ENCODE assay signal across 1 cellular context in the genomic region with DNA sequence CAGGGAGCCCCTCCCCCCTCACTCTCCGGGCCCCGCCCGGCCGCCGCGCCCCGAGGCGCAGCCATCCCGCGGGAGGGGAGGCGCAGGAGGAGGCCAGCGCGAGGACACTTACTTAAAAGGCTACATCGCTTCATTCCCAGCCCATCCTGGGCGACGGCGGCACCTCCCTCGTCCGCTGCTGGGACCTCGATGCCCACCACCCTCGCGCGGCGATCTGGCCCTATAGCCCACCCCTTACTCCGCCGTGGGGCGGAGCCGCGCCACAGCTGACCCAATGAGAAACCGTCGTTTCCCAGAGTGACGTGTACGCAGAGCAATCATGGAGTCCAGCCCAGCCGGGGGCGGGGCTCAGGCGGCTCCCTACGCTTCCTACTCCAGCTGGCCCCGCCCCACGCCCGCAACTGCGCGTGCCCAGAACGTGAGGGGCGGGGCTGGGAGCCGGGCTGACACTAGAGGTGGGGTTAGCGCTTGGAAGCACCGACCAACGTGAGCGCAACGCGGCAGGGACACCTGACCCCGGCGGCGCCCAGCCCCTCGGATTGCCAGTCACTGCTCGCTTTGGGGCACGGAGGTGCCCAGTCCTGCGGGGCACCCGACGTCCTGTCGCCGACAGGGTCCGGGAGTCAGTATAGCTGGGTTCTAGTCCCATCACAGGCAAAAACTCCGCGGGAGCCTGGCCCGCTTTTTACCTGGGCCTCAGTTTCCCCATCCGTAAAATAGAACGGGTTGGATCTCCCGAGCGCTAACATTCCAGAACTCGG.
A peak's percentile ranks its signal among the peaks of the same experiment; 100 is the strongest.
TF ChIP-seq lines count a peak whose summit lies in the region.

A gene (minus strand): TSS at position 222 of the 761 bp plus-strand sequence. CDS start 16,165 bp downstream, outside the sequence.

TF ChIP-seq in HepG2, 621 proteins besides CTCF, POLR2A, EP300 and RAD21 (continued from another document and continues in another):
- TF ChIP-seq, protein P1, sequence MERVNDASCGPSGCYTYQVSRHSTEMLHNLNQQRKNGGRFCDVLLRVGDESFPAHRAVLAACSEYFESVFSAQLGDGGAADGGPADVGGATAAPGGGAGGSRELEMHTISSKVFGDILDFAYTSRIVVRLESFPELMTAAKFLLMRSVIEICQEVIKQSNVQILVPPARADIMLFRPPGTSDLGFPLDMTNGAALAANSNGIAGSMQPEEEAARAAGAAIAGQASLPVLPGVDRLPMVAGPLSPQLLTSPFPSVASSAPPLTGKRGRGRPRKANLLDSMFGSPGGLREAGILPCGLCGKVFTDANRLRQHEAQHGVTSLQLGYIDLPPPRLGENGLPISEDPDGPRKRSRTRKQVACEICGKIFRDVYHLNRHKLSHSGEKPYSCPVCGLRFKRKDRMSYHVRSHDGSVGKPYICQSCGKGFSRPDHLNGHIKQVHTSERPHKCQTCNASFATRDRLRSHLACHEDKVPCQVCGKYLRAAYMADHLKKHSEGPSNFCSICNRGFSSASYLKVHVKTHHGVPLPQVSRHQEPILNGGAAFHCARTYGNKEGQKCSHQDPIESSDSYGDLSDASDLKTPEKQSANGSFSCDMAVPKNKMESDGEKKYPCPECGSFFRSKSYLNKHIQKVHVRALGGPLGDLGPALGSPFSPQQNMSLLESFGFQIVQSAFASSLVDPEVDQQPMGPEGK (CRISPR knock-in tag; IDR thresholded peaks at IDR 0.05), result peak; percentile 57; the same call in 1 of the 2 replicates
- TF ChIP-seq IKZF4 (CRISPR knock-in tag; IDR thresholded peaks at IDR 0.05; ENCODE audit: borderline replicate concordance, low read depth, not compliant biosample characterization) (no peak), ZZZ3 (CRISPR knock-in tag; IDR thresholded peaks at IDR 0.05; ENCODE audit: borderline replicate concordance) (no peak), SP2 (CRISPR knock-in tag; IDR thresholded peaks at IDR 0.05) (peak; percentile 99), MAZ (IDR thresholded peaks at IDR 0.05; ENCODE audit: borderline replicate concordance, low read depth, low read length) (peak; percentile 73; the same call in 1 of the 2 replicates), MAZ (CRISPR knock-in tag; IDR thresholded peaks at IDR 0.05; ENCODE audit: low read depth) (peak; percentile 85), XRCC5 (optimal IDR thresholded peaks at IDR 0.05; ENCODE audit: low read length) (peak; percentile 75), SIX4 (CRISPR knock-in tag; IDR thresholded peaks at IDR 0.05) (no peak), TOPORS (CRISPR knock-in tag; IDR thresholded peaks at IDR 0.05) (no peak), ZNF274 (CRISPR knock-in tag; IDR thresholded peaks at IDR 0.05) (no peak), ZNF124 (CRISPR knock-in tag; IDR thresholded peaks at IDR 0.05) (no peak), KLF9 (CRISPR knock-in tag; IDR thresholded peaks at IDR 0.05; ENCODE audit: low read depth) (no peak), CC2D1A (CRISPR knock-in tag; IDR thresholded peaks at IDR 0.05) (no peak), MAFK (conservative IDR thresholded peaks at IDR 0.05 in 1 of 2, IDR thresholded peaks at IDR 0.05 in 1 of 2; ENCODE audit: low read length in 2 of 2) (no peak), FOXJ3 (CRISPR knock-in tag; IDR thresholded peaks at IDR 0.05; ENCODE audit: borderline replicate concordance) (peak; percentile 60; the same call in 1 of the 2 replicates), ZNF598 (CRISPR knock-in tag; IDR thresholded peaks at IDR 0.05; ENCODE audit: borderline replicate concordance) (peak; percentile 83; the same call in 1 of the 2 replicates), TP53 (CRISPR knock-in tag; conservative IDR thresholded peaks at IDR 0.05) (no peak), U2AF1 (optimal IDR thresholded peaks at IDR 0.05; ENCODE audit: low read depth, low read length) (no peak), TAF1 (CRISPR knock-in tag; IDR thresholded peaks at IDR 0.05) (peak; percentile 75; the same call in 1 of the 2 replicates), PRPF4 (IDR thresholded peaks at IDR 0.05; ENCODE audit: low read depth, low read length, poor library complexity, severe bottlenecking) (no peak), TEAD2 (CRISPR knock-in tag; IDR thresholded peaks at IDR 0.05) (peak; percentile 32; the same call in 1 of the 2 replicates), SRY (CRISPR knock-in tag; IDR thresholded peaks at IDR 0.05) (0 out of 2 replicates have a peak, but pooled peaks have one; percentile 49), ZSCAN30 (CRISPR knock-in tag; IDR thresholded peaks at IDR 0.05) (no peak), BHLHE40 (IDR thresholded peaks at IDR 0.05; ENCODE audit: low read length) (peak; percentile 85), ATM (IDR thresholded peaks at IDR 0.05; ENCODE audit: borderline replicate concordance) (no peak), ZBTB3 (CRISPR knock-in tag; IDR thresholded peaks at IDR 0.05; ENCODE audit: borderline replicate concordance, low read depth) (0 out of 2 replicates have a peak, but pooled peaks have one; percentile 36), ARNT2 (CRISPR knock-in tag; IDR thresholded peaks at IDR 0.05; ENCODE audit: low read depth) (0 out of 2 replicates have a peak, but pooled peaks have one; percentile 39), HDAC6 (IDR thresholded peaks at IDR 0.05; ENCODE audit: low read depth, low read length) (no peak), ZNF256 (CRISPR knock-in tag; conservative IDR thresholded peaks at IDR 0.05) (no peak; the same call in 1 of the 2 replicates), ZNF138 (CRISPR knock-in tag; IDR thresholded peaks at IDR 0.05; ENCODE audit: low read depth) (no peak), ZEB1 (IDR thresholded peaks at IDR 0.05; ENCODE audit: insufficient replicate concordance, low read depth) (peak; percentile 36)
- TF ChIP-seq, protein P2, sequence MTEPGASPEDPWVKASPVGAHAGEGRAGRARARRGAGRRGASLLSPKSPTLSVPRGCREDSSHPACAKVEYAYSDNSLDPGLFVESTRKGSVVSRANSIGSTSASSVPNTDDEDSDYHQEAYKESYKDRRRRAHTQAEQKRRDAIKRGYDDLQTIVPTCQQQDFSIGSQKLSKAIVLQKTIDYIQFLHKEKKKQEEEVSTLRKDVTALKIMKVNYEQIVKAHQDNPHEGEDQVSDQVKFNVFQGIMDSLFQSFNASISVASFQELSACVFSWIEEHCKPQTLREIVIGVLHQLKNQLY (CRISPR knock-in tag; IDR thresholded peaks at IDR 0.05), result no peak
- TF ChIP-seq, protein P3, sequence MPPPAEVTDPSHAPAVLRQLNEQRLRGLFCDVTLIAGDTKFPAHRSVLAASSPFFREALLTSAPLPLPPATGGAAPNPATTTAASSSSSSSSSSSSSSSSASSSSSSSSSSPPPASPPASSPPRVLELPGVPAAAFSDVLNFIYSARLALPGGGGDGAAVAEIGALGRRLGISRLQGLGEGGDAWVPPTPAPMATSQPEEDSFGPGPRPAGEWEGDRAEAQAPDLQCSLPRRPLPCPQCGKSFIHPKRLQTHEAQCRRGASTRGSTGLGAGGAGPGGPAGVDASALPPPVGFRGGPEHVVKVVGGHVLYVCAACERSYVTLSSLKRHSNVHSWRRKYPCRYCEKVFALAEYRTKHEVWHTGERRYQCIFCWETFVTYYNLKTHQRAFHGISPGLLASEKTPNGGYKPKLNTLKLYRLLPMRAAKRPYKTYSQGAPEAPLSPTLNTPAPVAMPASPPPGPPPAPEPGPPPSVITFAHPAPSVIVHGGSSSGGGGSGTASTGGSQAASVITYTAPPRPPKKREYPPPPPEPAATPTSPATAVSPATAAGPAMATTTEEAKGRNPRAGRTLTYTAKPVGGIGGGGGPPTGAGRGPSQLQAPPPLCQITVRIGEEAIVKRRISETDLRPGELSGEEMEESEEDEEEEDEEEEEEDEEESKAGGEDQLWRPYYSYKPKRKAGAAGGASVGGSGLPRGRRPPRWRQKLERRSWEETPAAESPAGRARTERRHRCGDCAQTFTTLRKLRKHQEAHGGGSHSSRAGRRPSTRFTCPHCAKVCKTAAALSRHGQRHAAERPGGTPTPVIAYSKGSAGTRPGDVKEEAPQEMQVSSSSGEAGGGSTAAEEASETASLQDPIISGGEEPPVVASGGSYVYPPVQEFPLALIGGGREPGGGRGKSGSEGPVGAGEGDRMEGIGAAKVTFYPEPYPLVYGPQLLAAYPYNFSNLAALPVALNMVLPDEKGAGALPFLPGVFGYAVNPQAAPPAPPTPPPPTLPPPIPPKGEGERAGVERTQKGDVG (CRISPR knock-in tag; IDR thresholded peaks at IDR 0.05; ENCODE audit: borderline replicate concordance), result no peak
- TF ChIP-seq, protein P4, sequence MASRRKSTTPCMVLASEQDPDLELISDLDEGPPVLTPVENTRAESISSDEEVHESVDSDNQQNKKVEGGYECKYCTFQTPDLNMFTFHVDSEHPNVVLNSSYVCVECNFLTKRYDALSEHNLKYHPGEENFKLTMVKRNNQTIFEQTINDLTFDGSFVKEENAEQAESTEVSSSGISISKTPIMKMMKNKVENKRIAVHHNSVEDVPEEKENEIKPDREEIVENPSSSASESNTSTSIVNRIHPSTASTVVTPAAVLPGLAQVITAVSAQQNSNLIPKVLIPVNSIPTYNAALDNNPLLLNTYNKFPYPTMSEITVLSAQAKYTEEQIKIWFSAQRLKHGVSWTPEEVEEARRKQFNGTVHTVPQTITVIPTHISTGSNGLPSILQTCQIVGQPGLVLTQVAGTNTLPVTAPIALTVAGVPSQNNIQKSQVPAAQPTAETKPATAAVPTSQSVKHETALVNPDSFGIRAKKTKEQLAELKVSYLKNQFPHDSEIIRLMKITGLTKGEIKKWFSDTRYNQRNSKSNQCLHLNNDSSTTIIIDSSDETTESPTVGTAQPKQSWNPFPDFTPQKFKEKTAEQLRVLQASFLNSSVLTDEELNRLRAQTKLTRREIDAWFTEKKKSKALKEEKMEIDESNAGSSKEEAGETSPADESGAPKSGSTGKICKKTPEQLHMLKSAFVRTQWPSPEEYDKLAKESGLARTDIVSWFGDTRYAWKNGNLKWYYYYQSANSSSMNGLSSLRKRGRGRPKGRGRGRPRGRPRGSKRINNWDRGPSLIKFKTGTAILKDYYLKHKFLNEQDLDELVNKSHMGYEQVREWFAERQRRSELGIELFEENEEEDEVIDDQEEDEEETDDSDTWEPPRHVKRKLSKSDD (CRISPR knock-in tag; IDR thresholded peaks at IDR 0.05; ENCODE audit: low read depth), result no peak
- TF ChIP-seq, protein P5, sequence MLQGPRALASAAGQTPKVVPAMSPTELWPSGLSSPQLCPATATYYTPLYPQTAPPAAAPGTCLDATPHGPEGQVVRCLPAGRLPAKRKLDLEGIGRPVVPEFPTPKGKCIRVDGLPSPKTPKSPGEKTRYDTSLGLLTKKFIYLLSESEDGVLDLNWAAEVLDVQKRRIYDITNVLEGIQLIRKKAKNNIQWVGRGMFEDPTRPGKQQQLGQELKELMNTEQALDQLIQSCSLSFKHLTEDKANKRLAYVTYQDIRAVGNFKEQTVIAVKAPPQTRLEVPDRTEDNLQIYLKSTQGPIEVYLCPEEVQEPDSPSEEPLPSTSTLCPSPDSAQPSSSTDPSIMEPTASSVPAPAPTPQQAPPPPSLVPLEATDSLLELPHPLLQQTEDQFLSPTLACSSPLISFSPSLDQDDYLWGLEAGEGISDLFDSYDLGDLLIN (CRISPR knock-in tag; IDR thresholded peaks at IDR 0.05; ENCODE audit: borderline replicate concordance), result no peak
- TF ChIP-seq, protein P6, sequence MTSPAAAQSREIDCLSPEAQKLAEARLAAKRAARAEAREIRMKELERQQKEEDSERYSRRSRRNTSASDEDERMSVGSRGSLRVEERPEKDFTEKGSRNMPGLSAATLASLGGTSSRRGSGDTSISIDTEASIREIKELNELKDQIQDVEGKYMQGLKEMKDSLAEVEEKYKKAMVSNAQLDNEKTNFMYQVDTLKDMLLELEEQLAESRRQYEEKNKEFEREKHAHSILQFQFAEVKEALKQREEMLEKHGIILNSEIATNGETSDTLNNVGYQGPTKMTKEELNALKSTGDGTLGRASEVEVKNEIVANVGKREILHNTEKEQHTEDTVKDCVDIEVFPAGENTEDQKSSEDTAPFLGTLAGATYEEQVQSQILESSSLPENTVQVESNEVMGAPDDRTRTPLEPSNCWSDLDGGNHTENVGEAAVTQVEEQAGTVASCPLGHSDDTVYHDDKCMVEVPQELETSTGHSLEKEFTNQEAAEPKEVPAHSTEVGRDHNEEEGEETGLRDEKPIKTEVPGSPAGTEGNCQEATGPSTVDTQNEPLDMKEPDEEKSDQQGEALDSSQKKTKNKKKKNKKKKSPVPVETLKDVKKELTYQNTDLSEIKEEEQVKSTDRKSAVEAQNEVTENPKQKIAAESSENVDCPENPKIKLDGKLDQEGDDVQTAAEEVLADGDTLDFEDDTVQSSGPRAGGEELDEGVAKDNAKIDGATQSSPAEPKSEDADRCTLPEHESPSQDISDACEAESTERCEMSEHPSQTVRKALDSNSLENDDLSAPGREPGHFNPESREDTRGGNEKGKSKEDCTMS (CRISPR knock-in tag; conservative IDR thresholded peaks at IDR 0.05), result no peak
- TF ChIP-seq, protein P7, sequence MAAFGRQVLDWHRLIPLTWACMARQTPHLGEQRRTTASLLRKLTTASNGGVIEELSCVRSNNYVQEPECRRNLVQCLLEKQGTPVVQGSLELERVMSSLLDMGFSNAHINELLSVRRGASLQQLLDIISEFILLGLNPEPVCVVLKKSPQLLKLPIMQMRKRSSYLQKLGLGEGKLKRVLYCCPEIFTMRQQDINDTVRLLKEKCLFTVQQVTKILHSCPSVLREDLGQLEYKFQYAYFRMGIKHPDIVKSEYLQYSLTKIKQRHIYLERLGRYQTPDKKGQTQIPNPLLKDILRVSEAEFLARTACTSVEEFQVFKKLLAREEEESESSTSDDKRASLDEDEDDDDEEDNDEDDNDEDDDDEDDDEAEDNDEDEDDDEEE (CRISPR knock-in tag; IDR thresholded peaks at IDR 0.05), result no peak
- TF ChIP-seq, protein P8, sequence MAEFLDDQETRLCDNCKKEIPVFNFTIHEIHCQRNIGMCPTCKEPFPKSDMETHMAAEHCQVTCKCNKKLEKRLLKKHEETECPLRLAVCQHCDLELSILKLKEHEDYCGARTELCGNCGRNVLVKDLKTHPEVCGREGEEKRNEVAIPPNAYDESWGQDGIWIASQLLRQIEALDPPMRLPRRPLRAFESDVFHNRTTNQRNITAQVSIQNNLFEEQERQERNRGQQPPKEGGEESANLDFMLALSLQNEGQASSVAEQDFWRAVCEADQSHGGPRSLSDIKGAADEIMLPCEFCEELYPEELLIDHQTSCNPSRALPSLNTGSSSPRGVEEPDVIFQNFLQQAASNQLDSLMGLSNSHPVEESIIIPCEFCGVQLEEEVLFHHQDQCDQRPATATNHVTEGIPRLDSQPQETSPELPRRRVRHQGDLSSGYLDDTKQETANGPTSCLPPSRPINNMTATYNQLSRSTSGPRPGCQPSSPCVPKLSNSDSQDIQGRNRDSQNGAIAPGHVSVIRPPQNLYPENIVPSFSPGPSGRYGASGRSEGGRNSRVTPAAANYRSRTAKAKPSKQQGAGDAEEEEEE (CRISPR knock-in tag; IDR thresholded peaks at IDR 0.05; ENCODE audit: borderline replicate concordance), result no peak
- TF ChIP-seq, protein P9, sequence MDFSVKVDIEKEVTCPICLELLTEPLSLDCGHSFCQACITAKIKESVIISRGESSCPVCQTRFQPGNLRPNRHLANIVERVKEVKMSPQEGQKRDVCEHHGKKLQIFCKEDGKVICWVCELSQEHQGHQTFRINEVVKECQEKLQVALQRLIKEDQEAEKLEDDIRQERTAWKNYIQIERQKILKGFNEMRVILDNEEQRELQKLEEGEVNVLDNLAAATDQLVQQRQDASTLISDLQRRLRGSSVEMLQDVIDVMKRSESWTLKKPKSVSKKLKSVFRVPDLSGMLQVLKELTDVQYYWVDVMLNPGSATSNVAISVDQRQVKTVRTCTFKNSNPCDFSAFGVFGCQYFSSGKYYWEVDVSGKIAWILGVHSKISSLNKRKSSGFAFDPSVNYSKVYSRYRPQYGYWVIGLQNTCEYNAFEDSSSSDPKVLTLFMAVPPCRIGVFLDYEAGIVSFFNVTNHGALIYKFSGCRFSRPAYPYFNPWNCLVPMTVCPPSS (IDR thresholded peaks at IDR 0.05), result no peak
- TF ChIP-seq, protein P10, sequence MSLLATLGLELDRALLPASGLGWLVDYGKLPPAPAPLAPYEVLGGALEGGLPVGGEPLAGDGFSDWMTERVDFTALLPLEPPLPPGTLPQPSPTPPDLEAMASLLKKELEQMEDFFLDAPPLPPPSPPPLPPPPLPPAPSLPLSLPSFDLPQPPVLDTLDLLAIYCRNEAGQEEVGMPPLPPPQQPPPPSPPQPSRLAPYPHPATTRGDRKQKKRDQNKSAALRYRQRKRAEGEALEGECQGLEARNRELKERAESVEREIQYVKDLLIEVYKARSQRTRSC (CRISPR knock-in tag; IDR thresholded peaks at IDR 0.05; ENCODE audit: low read depth), result no peak
